Comparison of ENCODE assay signal across 8 cellular contexts in the genomic region with DNA sequence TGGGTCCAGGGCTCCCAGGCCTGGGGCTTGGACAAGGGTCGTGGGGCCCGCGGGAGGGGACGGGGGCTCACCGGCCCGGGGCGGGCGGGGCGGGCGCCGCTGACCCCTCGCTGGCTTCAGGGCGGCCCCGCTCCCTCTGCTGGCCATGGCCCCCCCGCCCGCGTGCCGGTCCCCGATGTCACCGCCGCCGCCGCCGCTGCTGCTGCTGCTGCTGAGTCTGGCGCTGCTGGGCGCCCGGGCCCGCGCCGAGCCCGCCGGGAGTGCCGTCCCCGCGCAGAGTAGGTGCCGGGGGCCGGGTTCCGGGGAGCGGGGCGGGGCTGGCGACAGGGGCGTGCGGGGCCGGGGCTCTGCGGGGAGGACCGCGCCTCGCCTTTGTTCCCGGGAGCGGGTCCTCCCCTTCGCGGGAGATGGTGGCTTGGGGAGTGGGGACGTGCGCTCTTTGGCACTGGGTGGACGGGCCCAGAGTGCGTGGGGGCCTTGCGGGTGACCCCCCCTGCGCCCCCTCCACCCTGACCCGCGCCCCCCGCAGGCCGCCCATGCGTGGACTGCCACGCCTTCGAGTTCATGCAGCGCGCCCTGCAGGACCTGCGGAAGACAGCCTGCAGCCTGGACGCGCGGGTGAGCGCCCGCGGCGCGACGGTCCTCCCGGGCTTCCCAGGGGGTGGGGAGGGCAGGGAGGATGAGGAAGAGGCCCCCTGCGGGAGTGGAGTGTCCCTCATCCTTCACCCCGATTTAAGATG. TPM values are rescaled to one million over a fixed set of nuclear protein-coding genes. Genes with fewer than 3 reads are reported as not detected.
A peak's percentile ranks its signal among the peaks of the same experiment; 100 is the strongest.
DNase-seq lines count a peak whose midpoint lies in the region; ATAC-seq and TF ChIP-seq lines count a peak whose summit lies in the region.

No MANE protein-coding gene starts in this region.

- TF ChIP-seq CTCF in DOHH2 (IDR thresholded peaks at IDR 0.05; ENCODE audit: low read depth, low read length, poor library complexity, severe bottlenecking), result no peak
- TF ChIP-seq CTCF in choroid plexus epithelial cell (conservative IDR thresholded peaks at IDR 0.05; ENCODE audit: low read depth, low read length), result no peak
- TF ChIP-seq CTCF in lower leg skin (IDR thresholded peaks at IDR 0.05), result no peak

- H3K9me2 ChIP-seq in DOHH2 (replicated peaks; ENCODE audit: control insufficient read depth, low read length), result no peaks in the 10 kb centered on the region

- H3K36me3 ChIP-seq in DOHH2 (ENCODE audit: control insufficient read depth, low read length), result no peaks in the 10 kb centered on the region
- H3K36me3 ChIP-seq in subcutaneous abdominal adipose tissue (ENCODE audit: control insufficient read depth in 5 of 5, insufficient read depth in 5 of 5, low read length in 5 of 5), result no peaks in the 10 kb centered on the region

- H3K4me1 ChIP-seq in DOHH2 (ENCODE audit: control insufficient read depth, low read length), result peaks cover 14% of the 10 kb centered on the region
- H3K4me1 ChIP-seq in subcutaneous abdominal adipose tissue (ENCODE audit: control insufficient read depth in 5 of 5, insufficient read depth in 5 of 5, low read length in 5 of 5), result peaks cover 0 to 25% (median 22%) of the 10 kb centered on the region in 5 donors

- peaks cover 6% of the 10 kb centered on the region for H4K20me1 ChIP-seq in DOHH2 (ENCODE audit: control insufficient read depth, insufficient read depth, low read depth, low read length)

- ATAC-seq in HG02610 (IDR thresholded peaks at IDR 0.05; ENCODE audit: unreplicated experiment) (peak; percentile 17), GM18858 (IDR thresholded peaks at IDR 0.05; ENCODE audit: unreplicated experiment) (no peak)

- H3K9me3 ChIP-seq in DOHH2 (ENCODE audit: control insufficient read depth, insufficient read depth, low read length) (no peaks in the 10 kb centered on the region), subcutaneous abdominal adipose tissue (ENCODE audit: control insufficient read depth in 5 of 5, low read length in 5 of 5) (peaks cover 0 to 8% (median 7%) of the 10 kb centered on the region in 5 donors)

- H3K4me3 ChIP-seq in DOHH2 (ENCODE audit: low read length) (peak overlapping the region; percentile 81), choroid plexus epithelial cell (ENCODE audit: low read depth, low read length) (peak overlapping the region; percentile 77), lower leg skin (ENCODE audit: low read depth, poor library complexity, severe bottlenecking) (peak overlapping the region; percentile 31), subcutaneous abdominal adipose tissue (ENCODE audit: low read depth in 1 of 5, low read length in 5 of 5) (peak overlapping the region in 3 of 5 donors; percentile 50 to 68 (median 66))

- TF ChIP-seq POLR2A in lower leg skin (IDR thresholded peaks at IDR 0.05), result no peak

- H3K4me2 ChIP-seq in DOHH2 (ENCODE audit: low read length), result peak overlapping the region; percentile 88

- H3K9ac ChIP-seq in subcutaneous abdominal adipose tissue (ENCODE audit: low read length in 5 of 5), result no peak overlapping the region

- H3K79me2 ChIP-seq in DOHH2 (ENCODE audit: control insufficient read depth, low read length), result no peaks in the 10 kb centered on the region; the same call in 1 of the 2 replicates

- intact Hi-C loops in lower leg skin (cut with DNase I; ENCODE audit: low total_unique reads), result no loop called here

- 1 to 8% methylated on average over 3 to 41 of the region's 80 CpGs for WGBS in lower leg skin, 2 donors

- H3F3A ChIP-seq in DOHH2 (ENCODE audit: control insufficient read depth, insufficient read depth), result peaks cover 3% of the 10 kb centered on the region; the same call in 1 of the 2 replicates

- DNase-seq in T-helper 2 cell (peak in 3 of 5 experiments; percentile 23 to 52 (median 33)), choroid plexus epithelial cell (ENCODE audit: low read depth) (no peak), lower leg skin (ENCODE audit: low spot score in 2 of 2) (peak in 1 of 2 donors; percentile 86), NCI-H774 (lab: John Stamatoyannopoulos, UW) (no peak)

- H3K27ac ChIP-seq in DOHH2 (ENCODE audit: low read depth, low read length) (no peak overlapping the region), subcutaneous abdominal adipose tissue (ENCODE audit: low read depth, low read length) (no peak overlapping the region)

- peaks cover 7% of the 10 kb centered on the region for H3K27me3 ChIP-seq in DOHH2 (ENCODE audit: control insufficient read depth, low read length)
- peaks cover 0 to 15% (median 0%) of the 10 kb centered on the region in 5 donors for H3K27me3 ChIP-seq in subcutaneous abdominal adipose tissue (ENCODE audit: control insufficient read depth in 5 of 5, insufficient read depth in 4 of 5, low read length in 5 of 5)

RNA-seq across cellular contexts. Expression of gene NAT8L, which starts 16.8 kb away (rescaled TPM):
- total RNA-seq in lower leg skin, result 1 to 10 TPM in 2 of 4 donors, under 1 TPM in 2; 0.39 to 1.4 (median 0.97) TPM

RNA-seq across cellular contexts. Expression of gene NELFA, which starts 33.6 kb away (rescaled TPM):
- total RNA-seq in lower leg skin, result 10 to 100 TPM; 29.3 to 45.3 (median 35.7) TPM

Comparison
In these comparisons a context has a peak if more than half of its experiments do, and no peak if none do; other contexts are left out.
1. H3K4me3 ChIP-seq: peak in every context shown above with its lines; median percentile 81 in DOHH2; 77 in choroid plexus epithelial cell; 66 in subcutaneous abdominal adipose tissue; 31 in lower leg skin.
2. DNase-seq: peak in T-helper 2 cell (3 of 5); none in choroid plexus epithelial cell (single experiment) and NCI-H774 (single experiment).